1 cellular context compared by ENCODE assay signal in the genomic region with DNA sequence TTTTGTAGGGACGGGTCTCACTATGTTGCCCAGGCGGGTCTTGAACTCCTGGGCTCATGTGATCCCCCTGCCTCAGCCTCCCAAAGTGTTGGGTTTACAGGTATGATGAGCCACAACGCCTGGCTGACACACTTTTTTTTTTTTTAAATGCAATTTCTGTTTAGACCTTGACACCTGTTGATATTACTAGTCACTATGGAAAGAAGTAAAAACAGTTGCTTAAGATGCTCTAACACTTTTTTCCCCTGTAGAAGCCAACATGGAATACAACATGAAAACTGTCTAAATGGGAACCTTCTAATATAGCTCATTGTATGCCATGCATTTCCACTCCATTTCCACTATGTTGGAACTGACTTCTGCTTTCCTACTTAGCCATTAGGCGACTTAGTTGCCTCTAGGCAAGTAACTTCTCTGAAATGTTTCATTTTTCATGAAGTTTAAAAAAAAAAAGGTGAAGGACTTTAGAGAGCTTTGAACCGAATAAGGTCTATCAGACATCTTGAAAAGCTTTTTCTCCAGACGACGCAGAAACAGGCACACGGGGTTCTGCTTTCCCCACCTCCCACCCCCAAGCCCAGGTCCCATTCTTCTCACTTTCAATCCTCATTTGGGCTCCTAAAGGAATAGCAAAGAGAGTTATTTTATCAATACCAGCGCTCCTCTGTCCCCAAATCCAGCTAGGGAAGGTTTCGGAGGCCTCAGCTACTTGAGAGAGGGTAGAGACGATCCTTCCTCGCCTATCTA.
TF ChIP-seq lines count a peak whose summit lies in the region.

No MANE protein-coding gene starts in this region.

TF ChIP-seq in K562, 482 proteins besides CTCF, POLR2A, EP300 and RAD21 (continued from another document):
- TF ChIP-seq ATF6 (CRISPR knock-in tag; IDR thresholded peaks at IDR 0.05) (peak; percentile 24; the same call in 1 of the 2 replicates), FOXJ2 (tag; IDR thresholded peaks at IDR 0.05) (peak; percentile 47; the same call in 1 of the 2 replicates), ZNF785 (CRISPR knock-in tag; IDR thresholded peaks at IDR 0.05) (no peak), MTA1 (IDR thresholded peaks at IDR 0.05; ENCODE audit: borderline replicate concordance) (0 out of 2 replicates have a peak, but pooled peaks have one; percentile 12), RAD51 (IDR thresholded peaks at IDR 0.05; ENCODE audit: borderline replicate concordance, low read depth) (no peak), SAFB (IDR thresholded peaks at IDR 0.05; ENCODE audit: borderline replicate concordance, low read depth, low read length) (no peak), HNRNPL (IDR thresholded peaks at IDR 0.05; ENCODE audit: low read depth, low read length) (no peak), SMARCC2 (IDR thresholded peaks at IDR 0.05; ENCODE audit: low read depth) (peak; percentile 42; the same call in 1 of the 2 replicates), COPS2 (conservative IDR thresholded peaks at IDR 0.05) (no peak), SPI1 (IDR thresholded peaks at IDR 0.05; ENCODE audit: borderline replicate concordance, low read depth, low read length) (peak; percentile 59; the same call in 1 of the 2 replicates), HLTF (IDR thresholded peaks at IDR 0.05) (no peak), ZEB2 (IDR thresholded peaks at IDR 0.05) (no peak), ZNF408 (CRISPR knock-in tag; IDR thresholded peaks at IDR 0.05; ENCODE audit: low read depth) (no peak), CBX2 (IDR thresholded peaks at IDR 0.05; ENCODE audit: insufficient read depth, low read length, poor library complexity, severe bottlenecking) (no peak), PTBP1 (IDR thresholded peaks at IDR 0.05; ENCODE audit: low read depth, low read length) (no peak), THAP7 (CRISPR knock-in tag; IDR thresholded peaks at IDR 0.05) (no peak), TRIM28 (IDR thresholded peaks at IDR 0.05) (no peak), SAFB2 (IDR thresholded peaks at IDR 0.05; ENCODE audit: borderline replicate concordance, low read depth, low read length, severe bottlenecking) (no peak), ZNF140 (CRISPR knock-in tag; IDR thresholded peaks at IDR 0.05) (no peak)
- TF ChIP-seq, protein P1, sequence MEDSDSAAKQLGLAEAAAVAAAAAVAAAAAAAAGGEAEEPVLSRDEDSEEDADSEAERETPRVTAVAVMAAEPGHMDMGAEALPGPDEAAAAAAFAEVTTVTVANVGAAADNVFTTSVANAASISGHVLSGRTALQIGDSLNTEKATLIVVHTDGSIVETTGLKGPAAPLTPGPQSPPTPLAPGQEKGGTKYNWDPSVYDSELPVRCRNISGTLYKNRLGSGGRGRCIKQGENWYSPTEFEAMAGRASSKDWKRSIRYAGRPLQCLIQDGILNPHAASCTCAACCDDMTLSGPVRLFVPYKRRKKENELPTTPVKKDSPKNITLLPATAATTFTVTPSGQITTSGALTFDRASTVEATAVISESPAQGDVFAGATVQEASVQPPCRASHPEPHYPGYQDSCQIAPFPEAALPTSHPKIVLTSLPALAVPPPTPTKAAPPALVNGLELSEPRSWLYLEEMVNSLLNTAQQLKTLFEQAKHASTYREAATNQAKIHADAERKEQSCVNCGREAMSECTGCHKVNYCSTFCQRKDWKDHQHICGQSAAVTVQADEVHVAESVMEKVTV (CRISPR knock-in tag; IDR thresholded peaks at IDR 0.05): 0 out of 2 replicates have a peak, but pooled peaks have one; percentile 11
